8 cellular contexts compared by ENCODE assay signal in genomic region chr16:77169650-77170236, GRCh38. TPM values are rescaled to one million over a fixed set of nuclear protein-coding genes. Genes with fewer than 3 reads are reported as not detected.
DNase-seq lines count a peak whose midpoint lies in the region; ATAC-seq and TF ChIP-seq lines count a peak whose summit lies in the region.

No MANE protein-coding gene starts in this region.

- intact Hi-C loops in activated CD4-positive, alpha-beta memory T cell treated with anti-CD3 and anti-CD28 coated beads for 36 hours (cut with micrococcal nuclease) = loop anchor here (10.0 kb wide), 1 partner anchor 515 kb away; no protein-coding TSS in a partner anchor
- intact Hi-C loops in left ventricle myocardium inferior (cut with micrococcal nuclease) = loop anchor here (5.0 to 10.0 kb wide), 2 partner anchors 505 to 1377 kb away; no protein-coding TSS in a partner anchor

- CTCF ChIA-PET in activated CD4-positive, alpha-beta memory T cell treated with anti-CD3 and anti-CD28 coated beads for 36 hours (lab: Charles Lee) = interaction anchor here (0.6 to 4.1 kb wide), 11 partner anchors 11 to 1397 kb away, joined by 3 to 33 read pairs (median 6); no protein-coding TSS in a partner anchor

- no peaks in the 10 kb centered on the region for H3K9me3 Mint-ChIP-seq in activated CD4-positive, alpha-beta memory T cell treated with anti-CD3 and anti-CD28 coated beads for 36 hours

- no peak overlapping the region for H3K4me3 ChIP-seq in left ventricle myocardium inferior

- H3K4me1 ChIP-seq in left ventricle myocardium inferior = no peaks in the 10 kb centered on the region

- no peaks in the 10 kb centered on the region for H3K4me1 Mint-ChIP-seq in activated CD4-positive, alpha-beta memory T cell treated with anti-CD3 and anti-CD28 coated beads for 36 hours (ENCODE audit: low read depth)

- peaks cover 30% of the 10 kb centered on the region for H3K27me3 Mint-ChIP-seq in activated CD4-positive, alpha-beta memory T cell treated with anti-CD3 and anti-CD28 coated beads for 36 hours

- H3K36me3 Mint-ChIP-seq in activated CD4-positive, alpha-beta memory T cell treated with anti-CD3 and anti-CD28 coated beads for 36 hours = no peaks in the 10 kb centered on the region

- no peak overlapping the region for H3K4me3 Mint-ChIP-seq in activated CD4-positive, alpha-beta memory T cell treated with anti-CD3 and anti-CD28 coated beads for 36 hours

- peak; percentile 82 for TF ChIP-seq CTCF in GM12873 (IDR thresholded peaks at IDR 0.05; ENCODE audit: insufficient read depth, low read depth, low read length, missing control alignments)
- TF ChIP-seq CTCF in left ventricle myocardium inferior (IDR thresholded peaks at IDR 0.05; ENCODE audit: borderline replicate concordance) = peak; percentile 72

- POLR2A ChIA-PET in activated CD4-positive, alpha-beta memory T cell treated with anti-CD3 and anti-CD28 coated beads for 36 hours (lab: Charles Lee) = no interaction called here

- no peaks in the 10 kb centered on the region for H3K9me3 ChIP-seq in left ventricle myocardium inferior (replicated peaks)

- H3K27ac ChIP-seq in left ventricle myocardium inferior (replicated peaks) = no peak overlapping the region

- DNase-seq in AG08395 (ENCODE audit: low spot score) (peak; percentile 13), NCI-H2171 treated with DMSO at 0.1 percent for 48 hours (lab: John Stamatoyannopoulos, UW) (peak; percentile 62), left ventricle myocardium inferior (no peak), dedifferentiated amniotic fluid mesenchymal stem cell (ENCODE audit: extremely low spot score) (no peak)
- peak; percentile 66 for DNase-seq in activated CD4-positive, alpha-beta memory T cell treated with anti-CD3 and anti-CD28 coated beads for 36 hours
- DNase-seq in stimulated activated CD4-positive, alpha-beta T cell treated with anti-CD3 and anti-CD28 coated beads, TNF-alpha, amount 100 ng/mL, for 48 hours (ENCODE audit: low read depth in 3 of 3) = peak; percentile 25 to 33 (median 33)

- H3K27me3 ChIP-seq in left ventricle myocardium inferior (ENCODE audit: low read depth) = peaks cover 24% of the 10 kb centered on the region

- no peak overlapping the region for H3K27ac Mint-ChIP-seq in activated CD4-positive, alpha-beta memory T cell treated with anti-CD3 and anti-CD28 coated beads for 36 hours

- peak; percentile 62 for ATAC-seq in HG02840 (IDR thresholded peaks at IDR 0.05; ENCODE audit: low FRiP score, unreplicated experiment)

- H3K36me3 ChIP-seq in left ventricle myocardium inferior = no peaks in the 10 kb centered on the region

RNA-seq across cellular contexts. Expression of gene MON1B, which starts 21.2 kb away (rescaled TPM):
- 10 to 100 TPM; 63.7 to 70.2 TPM for total RNA-seq in activated CD4-positive, alpha-beta memory T cell treated with anti-CD3 and anti-CD28 coated beads for 36 hours
- 16.8 TPM for total RNA-seq in left ventricle myocardium inferior

RNA-seq across cellular contexts. Expression of gene SYCE1L, which starts 29.5 kb away (rescaled TPM):
- total RNA-seq in activated CD4-positive, alpha-beta memory T cell treated with anti-CD3 and anti-CD28 coated beads for 36 hours = 1 to 10 TPM; 3.9 to 5.0 TPM
- 0.66 TPM for total RNA-seq in left ventricle myocardium inferior

Comparison
In these comparisons a context has a peak if more than half of its experiments do, and no peak if none do; other contexts are left out.
1. DNase-seq: peak in AG08395 (single experiment), NCI-H2171 treated with DMSO at 0.1 percent for 48 hours (single experiment), activated CD4-positive, alpha-beta memory T cell treated with anti-CD3 and anti-CD28 coated beads for 36 hours (single experiment) and stimulated activated CD4-positive, alpha-beta T cell treated with anti-CD3 and anti-CD28 coated beads, TNF-alpha, amount 100 ng/mL, for 48 hours (3 of 3); none in left ventricle myocardium inferior (single experiment) and dedifferentiated amniotic fluid mesenchymal stem cell (single experiment).